In genomic region chr2:160751021-160751420, GRCh38 we compare ENCODE assay signal across 21 cellular contexts.
DNase-seq lines count a peak whose midpoint lies in the region; ATAC-seq, FAIRE-seq and TF ChIP-seq lines count a peak whose summit lies in the region.
"Had no signal": no experiment of that assay in that cellular context is flagged by ENCODE, and none has a peak within 500 bp of the region (broad histone marks: within the 10 kb centered on the region; RNA-seq: fewer than 3 reads in every experiment).

No MANE protein-coding gene starts in this region.

- TF ChIP-seq CTCF in right lobe of liver (IDR thresholded peaks at IDR 0.05), result no peak

- H3K4me1 ChIP-seq in right lobe of liver, result no peaks in the 10 kb centered on the region
- H3K4me1 ChIP-seq: heart right ventricle had no signal

- H3K4me3 ChIP-seq in right lobe of liver, result no peak overlapping the region
- H3K4me3 ChIP-seq: heart right ventricle, skin epidermis had no signal

- FAIRE-seq in frontal cortex (lab: Jason Lieb, UNC), result no peak
- FAIRE-seq: islet of Langerhans had no signal

- peaks cover 0 to 8% (median 1%) of the 10 kb centered on the region in 4 donors for H3K9me3 ChIP-seq in right lobe of liver

- TF ChIP-seq POLR2A in right lobe of liver (IDR thresholded peaks at IDR 0.05), result no peak

- intact Hi-C loops in right lobe of liver (cut with DNase I), result no loop called here

- H3K27me3 ChIP-seq in right lobe of liver, result no peaks in the 10 kb centered on the region
- H3K27me3 ChIP-seq: heart right ventricle had no signal

- peak; percentile 38 for DNase-seq in DMS53 (lab: John Stamatoyannopoulos, UW)
- DNase-seq in DMS53 treated with DMSO at 0.1 percent for 48 hours (lab: John Stamatoyannopoulos, UW; ENCODE audit: unreplicated experiment), result no peak
- DNase-seq in amniotic epithelial cell (ENCODE audit: low read depth), result peak; percentile 23
- peak; percentile 26 for DNase-seq in iris pigment epithelial cell (ENCODE audit: low read depth)
- DNase-seq in SHP77 treated with DMSO at 0.1 percent for 48 hours (lab: John Stamatoyannopoulos, UW), result no peak
- DNase-seq in frontal cortex (ENCODE audit: low spot score in 2 of 2), result no peak
- no peak for DNase-seq in right lobe of liver
- DNase-seq in iPS-NIHi11 (ENCODE audit: low spot score), result no peak
- DNase-seq: activated CD8-positive, alpha-beta memory T cell treated with anti-CD3 and anti-CD28 coated beads for 24 hours; activated T-cell treated with anti-CD3 and anti-CD28 coated beads, Interleukin-2, amount 50 U/mL, for 72 hours; GOT3; heart right ventricle; naive thymus-derived CD8-positive, alpha-beta T cell; NCI-H187 treated with DMSO at 0.1 percent for 48 hours; stimulated activated CD4-positive, alpha-beta T cell treated with anti-CD3 and anti-CD28 coated beads, Interleukin-4, amount 100 ng/mL, for 1 hour; T-helper 2 cell had no signal

- ATAC-seq in right lobe of liver, result no peak
- ATAC-seq: activated naive CD4-positive, alpha-beta T cell treated with anti-CD3 and anti-CD28 coated beads, Interleukin-2, amount 50 U/mL, for 72 hours; activated T-cell treated with anti-CD3 and anti-CD28 coated beads, Interleukin-2, amount 50 U/mL, for 72 hours; heart right ventricle; naive thymus-derived CD8-positive, alpha-beta T cell had no signal

- no peak overlapping the region for H3K27ac ChIP-seq in right lobe of liver
- H3K27ac ChIP-seq: 22Rv1, C4-2B, heart right ventricle, skin epidermis had no signal

- H3K36me3 ChIP-seq in right lobe of liver, result no peaks in the 10 kb centered on the region
- H3K36me3 ChIP-seq: heart right ventricle had no signal

- 50% methylated on average over 2 of the region's 2 CpGs for WGBS in right lobe of liver (ENCODE audit: insufficient coverage, low coverage, low lambda C conversion rate, missing lambda C conversion rate)

Comparison
In these comparisons a context has a peak if more than half of its experiments do, and no peak if none do; other contexts are left out.
1. DNase-seq: peak in DMS53 (single experiment), amniotic epithelial cell (single experiment) and iris pigment epithelial cell (single experiment); none in DMS53 treated with DMSO at 0.1 percent for 48 hours (single experiment), SHP77 treated with DMSO at 0.1 percent for 48 hours (single experiment), frontal cortex (0 of 2), right lobe of liver (0 of 3) and iPS-NIHi11 (single experiment).